1 cellular context compared by ENCODE assay signal in the genomic region with DNA sequence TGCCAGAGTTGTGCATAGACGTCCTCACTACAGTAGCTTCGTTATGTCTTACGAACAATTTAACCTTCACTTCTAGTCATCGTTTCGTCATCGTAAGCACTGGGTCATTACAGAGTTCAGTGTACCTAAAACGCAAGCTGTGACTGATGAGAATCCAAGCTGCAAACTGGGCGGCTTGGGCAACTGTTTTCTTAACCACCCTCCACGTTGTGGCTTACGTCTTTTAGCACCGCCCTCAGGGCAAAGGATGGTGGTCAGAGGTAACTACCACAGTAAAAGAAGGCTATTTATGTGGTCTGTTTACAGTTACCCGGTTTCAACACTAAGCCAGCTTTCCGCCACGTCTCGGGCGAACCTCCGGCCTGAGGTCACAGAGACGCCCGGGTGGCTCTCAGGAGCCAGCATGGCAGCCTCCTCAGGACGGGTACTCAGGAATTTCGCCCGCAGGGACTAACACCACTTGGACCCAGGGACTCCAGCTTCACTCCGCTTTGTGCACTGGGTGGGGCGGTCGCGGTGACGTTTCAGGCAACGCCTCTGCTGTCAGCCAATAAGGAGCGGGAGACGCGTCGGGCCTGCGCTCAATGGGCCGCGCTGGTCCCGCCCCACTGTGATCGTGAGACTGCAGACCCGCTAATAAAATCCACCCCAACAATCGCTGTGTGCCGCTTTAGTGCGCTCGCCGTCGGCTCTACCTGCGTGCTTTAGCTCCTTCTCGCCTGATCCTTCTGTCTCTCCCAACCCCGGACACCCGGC.
A peak's percentile ranks its signal among the peaks of the same experiment; 100 is the strongest.
TF ChIP-seq lines count a peak whose summit lies in the region.

CTH (plus strand) TSS at position 665 of the 756 bp plus-strand sequence. CDS start 148 bp downstream, outside the sequence.

TF ChIP-seq in HepG2, 621 proteins besides CTCF, POLR2A, EP300 and RAD21 (continued from another document and continues in another):
- TF ChIP-seq ZNF609 (CRISPR knock-in tag; IDR thresholded peaks at IDR 0.05; ENCODE audit: borderline replicate concordance) (0 out of 2 replicates have a peak, but pooled peaks have one; percentile 39), YEATS4 (CRISPR knock-in tag; IDR thresholded peaks at IDR 0.05; ENCODE audit: borderline replicate concordance) (peak; percentile 86; the same call in 1 of the 2 replicates), MYC (CRISPR knock-in tag; IDR thresholded peaks at IDR 0.05; ENCODE audit: borderline replicate concordance) (peak; percentile 46; the same call in 1 of the 2 replicates), PBX2 (CRISPR knock-in tag; IDR thresholded peaks at IDR 0.05) (no peak), ARID2 (CRISPR knock-in tag; IDR thresholded peaks at IDR 0.05; ENCODE audit: borderline replicate concordance) (no peak), PHF20 (CRISPR knock-in tag; IDR thresholded peaks at IDR 0.05) (peak; percentile 61), CREBL2 (CRISPR knock-in tag; IDR thresholded peaks at IDR 0.05; ENCODE audit: borderline replicate concordance) (no peak), SP4 (CRISPR knock-in tag; IDR thresholded peaks at IDR 0.05) (peak; percentile 91), IRF9 (CRISPR knock-in tag; IDR thresholded peaks at IDR 0.05; ENCODE audit: borderline replicate concordance) (peak; percentile 72; the same call in 1 of the 2 replicates), ZFP36L2 (CRISPR knock-in tag; IDR thresholded peaks at IDR 0.05) (no peak; the same call in 1 of the 2 replicates), POGZ (CRISPR knock-in tag; IDR thresholded peaks at IDR 0.05) (peak; percentile 92), ZNF83 (CRISPR knock-in tag; IDR thresholded peaks at IDR 0.05; ENCODE audit: borderline replicate concordance) (no peak), SMARCC2 (IDR thresholded peaks at IDR 0.05) (no peak), IKZF1 (IDR thresholded peaks at IDR 0.05) (no peak), HOXA5 (CRISPR knock-in tag; IDR thresholded peaks at IDR 0.05) (peak; percentile 82), REPIN1 (CRISPR knock-in tag; IDR thresholded peaks at IDR 0.05; ENCODE audit: borderline replicate concordance, low read depth) (peak; percentile 53; the same call in 1 of the 2 replicates), EZH2 (conservative IDR thresholded peaks at IDR 0.05; ENCODE audit: low read depth, low read length) (no peak), ZNF501 (CRISPR knock-in tag; IDR thresholded peaks at IDR 0.05) (peak; percentile 94), KLF6 (CRISPR knock-in tag; IDR thresholded peaks at IDR 0.05) (peak; percentile 67; the same call in 1 of the 2 replicates), TCF7 (IDR thresholded peaks at IDR 0.05; ENCODE audit: low read depth) (no peak), PRMT3 (CRISPR knock-in tag; IDR thresholded peaks at IDR 0.05; ENCODE audit: borderline replicate concordance, low read depth) (0 out of 2 replicates have a peak, but pooled peaks have one; percentile 26), TAF1 (CRISPR knock-in tag; IDR thresholded peaks at IDR 0.05) (peak; percentile 92), ZFP1 (CRISPR knock-in tag; IDR thresholded peaks at IDR 0.05) (no peak; the same call in 1 of the 2 replicates), HNRNPK (IDR thresholded peaks at IDR 0.05; ENCODE audit: low read depth, low read length, poor library complexity, severe bottlenecking) (no peak), CAMTA2 (CRISPR knock-in tag; IDR thresholded peaks at IDR 0.05; ENCODE audit: borderline replicate concordance) (0 out of 2 replicates have a peak, but pooled peaks have one; percentile 47), MLLT10 (CRISPR knock-in tag; IDR thresholded peaks at IDR 0.05) (no peak), ZFP37 (CRISPR knock-in tag; IDR thresholded peaks at IDR 0.05; ENCODE audit: borderline replicate concordance) (no peak), RELA (CRISPR knock-in tag; IDR thresholded peaks at IDR 0.05) (no peak), GABPA (IDR thresholded peaks at IDR 0.05; ENCODE audit: low read depth, low read length) (no peak), GABPA (CRISPR knock-in tag; IDR thresholded peaks at IDR 0.05; ENCODE audit: low read depth) (peak; percentile 27; the same call in 1 of the 2 replicates), JUNB (CRISPR knock-in tag; IDR thresholded peaks at IDR 0.05; ENCODE audit: borderline replicate concordance) (no peak)
- TF ChIP-seq, protein P1, sequence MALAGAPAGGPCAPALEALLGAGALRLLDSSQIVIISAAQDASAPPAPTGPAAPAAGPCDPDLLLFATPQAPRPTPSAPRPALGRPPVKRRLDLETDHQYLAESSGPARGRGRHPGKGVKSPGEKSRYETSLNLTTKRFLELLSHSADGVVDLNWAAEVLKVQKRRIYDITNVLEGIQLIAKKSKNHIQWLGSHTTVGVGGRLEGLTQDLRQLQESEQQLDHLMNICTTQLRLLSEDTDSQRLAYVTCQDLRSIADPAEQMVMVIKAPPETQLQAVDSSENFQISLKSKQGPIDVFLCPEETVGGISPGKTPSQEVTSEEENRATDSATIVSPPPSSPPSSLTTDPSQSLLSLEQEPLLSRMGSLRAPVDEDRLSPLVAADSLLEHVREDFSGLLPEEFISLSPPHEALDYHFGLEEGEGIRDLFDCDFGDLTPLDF (CRISPR knock-in tag; IDR thresholded peaks at IDR 0.05), result 0 out of 2 replicates have a peak, but pooled peaks have one; percentile 42
- TF ChIP-seq, protein P2, sequence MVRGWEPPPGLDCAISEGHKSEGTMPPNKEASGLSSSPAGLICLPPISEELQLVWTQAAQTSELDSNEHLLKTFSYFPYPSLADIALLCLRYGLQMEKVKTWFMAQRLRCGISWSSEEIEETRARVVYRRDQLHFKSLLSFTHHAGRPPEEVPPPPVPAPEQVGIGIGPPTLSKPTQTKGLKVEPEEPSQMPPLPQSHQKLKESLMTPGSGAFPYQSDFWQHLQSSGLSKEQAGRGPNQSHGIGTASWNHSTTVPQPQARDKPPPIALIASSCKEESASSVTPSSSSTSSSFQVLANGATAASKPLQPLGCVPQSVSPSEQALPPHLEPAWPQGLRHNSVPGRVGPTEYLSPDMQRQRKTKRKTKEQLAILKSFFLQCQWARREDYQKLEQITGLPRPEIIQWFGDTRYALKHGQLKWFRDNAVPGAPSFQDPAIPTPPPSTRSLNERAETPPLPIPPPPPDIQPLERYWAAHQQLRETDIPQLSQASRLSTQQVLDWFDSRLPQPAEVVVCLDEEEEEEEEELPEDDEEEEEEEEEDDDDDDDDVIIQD (CRISPR knock-in tag; IDR thresholded peaks at IDR 0.05; ENCODE audit: low read depth), result peak; percentile 17; the same call in 1 of the 2 replicates
- TF ChIP-seq, protein P3, sequence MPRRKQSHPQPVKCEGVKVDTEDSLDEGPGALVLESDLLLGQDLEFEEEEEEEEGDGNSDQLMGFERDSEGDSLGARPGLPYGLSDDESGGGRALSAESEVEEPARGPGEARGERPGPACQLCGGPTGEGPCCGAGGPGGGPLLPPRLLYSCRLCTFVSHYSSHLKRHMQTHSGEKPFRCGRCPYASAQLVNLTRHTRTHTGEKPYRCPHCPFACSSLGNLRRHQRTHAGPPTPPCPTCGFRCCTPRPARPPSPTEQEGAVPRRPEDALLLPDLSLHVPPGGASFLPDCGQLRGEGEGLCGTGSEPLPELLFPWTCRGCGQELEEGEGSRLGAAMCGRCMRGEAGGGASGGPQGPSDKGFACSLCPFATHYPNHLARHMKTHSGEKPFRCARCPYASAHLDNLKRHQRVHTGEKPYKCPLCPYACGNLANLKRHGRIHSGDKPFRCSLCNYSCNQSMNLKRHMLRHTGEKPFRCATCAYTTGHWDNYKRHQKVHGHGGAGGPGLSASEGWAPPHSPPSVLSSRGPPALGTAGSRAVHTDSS (CRISPR knock-in tag; conservative IDR thresholded peaks at IDR 0.05), result no peak
- TF ChIP-seq, protein P4, sequence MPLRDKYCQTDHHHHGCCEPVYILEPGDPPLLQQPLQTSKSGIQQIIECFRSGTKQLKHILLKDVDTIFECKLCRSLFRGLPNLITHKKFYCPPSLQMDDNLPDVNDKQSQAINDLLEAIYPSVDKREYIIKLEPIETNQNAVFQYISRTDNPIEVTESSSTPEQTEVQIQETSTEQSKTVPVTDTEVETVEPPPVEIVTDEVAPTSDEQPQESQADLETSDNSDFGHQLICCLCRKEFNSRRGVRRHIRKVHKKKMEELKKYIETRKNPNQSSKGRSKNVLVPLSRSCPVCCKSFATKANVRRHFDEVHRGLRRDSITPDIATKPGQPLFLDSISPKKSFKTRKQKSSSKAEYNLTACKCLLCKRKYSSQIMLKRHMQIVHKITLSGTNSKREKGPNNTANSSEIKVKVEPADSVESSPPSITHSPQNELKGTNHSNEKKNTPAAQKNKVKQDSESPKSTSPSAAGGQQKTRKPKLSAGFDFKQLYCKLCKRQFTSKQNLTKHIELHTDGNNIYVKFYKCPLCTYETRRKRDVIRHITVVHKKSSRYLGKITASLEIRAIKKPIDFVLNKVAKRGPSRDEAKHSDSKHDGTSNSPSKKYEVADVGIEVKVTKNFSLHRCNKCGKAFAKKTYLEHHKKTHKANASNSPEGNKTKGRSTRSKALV (CRISPR knock-in tag; IDR thresholded peaks at IDR 0.05), result peak; percentile 64
- TF ChIP-seq, protein P5, sequence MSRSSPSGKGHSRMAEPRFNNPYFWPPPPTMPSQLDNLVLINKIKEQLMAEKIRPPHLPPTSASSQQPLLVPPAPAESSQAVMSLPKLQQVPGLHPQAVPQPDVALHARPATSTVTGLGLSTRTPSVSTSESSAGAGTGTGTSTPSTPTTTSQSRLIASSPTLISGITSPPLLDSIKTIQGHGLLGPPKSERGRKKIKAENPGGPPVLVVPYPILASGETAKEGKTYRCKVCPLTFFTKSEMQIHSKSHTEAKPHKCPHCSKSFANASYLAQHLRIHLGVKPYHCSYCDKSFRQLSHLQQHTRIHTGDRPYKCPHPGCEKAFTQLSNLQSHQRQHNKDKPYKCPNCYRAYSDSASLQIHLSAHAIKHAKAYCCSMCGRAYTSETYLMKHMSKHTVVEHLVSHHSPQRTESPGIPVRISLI (CRISPR knock-in tag; IDR thresholded peaks at IDR 0.05; ENCODE audit: borderline replicate concordance), result no peak
- TF ChIP-seq, protein P6, sequence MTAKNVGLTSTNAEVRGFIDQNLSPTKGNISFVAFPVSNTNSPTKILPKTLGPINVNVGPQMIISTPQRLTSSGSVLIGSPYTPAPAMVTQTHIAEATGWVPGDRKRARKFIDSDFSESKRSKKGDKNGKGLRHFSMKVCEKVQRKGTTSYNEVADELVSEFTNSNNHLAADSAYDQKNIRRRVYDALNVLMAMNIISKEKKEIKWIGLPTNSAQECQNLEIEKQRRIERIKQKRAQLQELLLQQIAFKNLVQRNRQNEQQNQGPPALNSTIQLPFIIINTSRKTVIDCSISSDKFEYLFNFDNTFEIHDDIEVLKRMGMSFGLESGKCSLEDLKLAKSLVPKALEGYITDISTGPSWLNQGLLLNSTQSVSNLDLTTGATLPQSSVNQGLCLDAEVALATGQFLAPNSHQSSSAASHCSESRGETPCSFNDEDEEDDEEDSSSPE (CRISPR knock-in tag; IDR thresholded peaks at IDR 0.05), result peak; percentile 67; the same call in 1 of the 2 replicates
- TF ChIP-seq, protein P7, sequence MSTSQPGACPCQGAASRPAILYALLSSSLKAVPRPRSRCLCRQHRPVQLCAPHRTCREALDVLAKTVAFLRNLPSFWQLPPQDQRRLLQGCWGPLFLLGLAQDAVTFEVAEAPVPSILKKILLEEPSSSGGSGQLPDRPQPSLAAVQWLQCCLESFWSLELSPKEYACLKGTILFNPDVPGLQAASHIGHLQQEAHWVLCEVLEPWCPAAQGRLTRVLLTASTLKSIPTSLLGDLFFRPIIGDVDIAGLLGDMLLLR (CRISPR knock-in tag; IDR thresholded peaks at IDR 0.05), result no peak
- TF ChIP-seq, protein P8, sequence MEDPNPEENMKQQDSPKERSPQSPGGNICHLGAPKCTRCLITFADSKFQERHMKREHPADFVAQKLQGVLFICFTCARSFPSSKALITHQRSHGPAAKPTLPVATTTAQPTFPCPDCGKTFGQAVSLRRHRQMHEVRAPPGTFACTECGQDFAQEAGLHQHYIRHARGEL (CRISPR knock-in tag; IDR thresholded peaks at IDR 0.05), result no peak
